Comparison of ENCODE assay signal across 2 cellular contexts in the genomic region with DNA sequence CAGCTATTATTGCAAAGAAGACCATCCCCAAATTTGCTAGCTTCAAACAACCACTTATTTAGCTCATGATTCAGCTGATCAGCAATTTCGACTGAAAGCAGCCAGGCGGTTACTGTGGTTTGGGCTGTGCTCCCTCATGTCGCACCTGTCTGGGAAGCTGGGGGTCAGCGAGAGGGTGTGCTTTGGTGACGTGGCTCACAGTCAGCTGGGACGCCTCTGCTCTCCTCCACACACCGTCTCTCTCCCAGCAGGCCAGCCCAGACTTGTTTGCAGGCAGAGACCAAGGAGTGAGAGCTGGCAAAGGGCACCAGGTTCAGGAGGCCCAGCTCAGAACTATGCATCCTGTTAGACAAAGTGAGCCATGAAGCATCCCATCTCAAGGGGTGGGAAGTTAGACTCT.
TF ChIP-seq lines count a peak whose summit lies in the region.

No MANE protein-coding gene starts in this region.

TF ChIP-seq in IMR-90, 13 proteins besides CTCF, POLR2A, EP300 and RAD21:
- TF ChIP-seq, protein P1, sequence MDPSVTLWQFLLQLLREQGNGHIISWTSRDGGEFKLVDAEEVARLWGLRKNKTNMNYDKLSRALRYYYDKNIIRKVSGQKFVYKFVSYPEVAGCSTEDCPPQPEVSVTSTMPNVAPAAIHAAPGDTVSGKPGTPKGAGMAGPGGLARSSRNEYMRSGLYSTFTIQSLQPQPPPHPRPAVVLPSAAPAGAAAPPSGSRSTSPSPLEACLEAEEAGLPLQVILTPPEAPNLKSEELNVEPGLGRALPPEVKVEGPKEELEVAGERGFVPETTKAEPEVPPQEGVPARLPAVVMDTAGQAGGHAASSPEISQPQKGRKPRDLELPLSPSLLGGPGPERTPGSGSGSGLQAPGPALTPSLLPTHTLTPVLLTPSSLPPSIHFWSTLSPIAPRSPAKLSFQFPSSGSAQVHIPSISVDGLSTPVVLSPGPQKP (IDR thresholded peaks at IDR 0.05; ENCODE audit: borderline replicate concordance, low read depth, low read length) = no peak
- TF ChIP-seq MAZ (IDR thresholded peaks at IDR 0.05; ENCODE audit: borderline replicate concordance, low read depth, low read length) (no peak), CHD1 (IDR thresholded peaks at IDR 0.05; ENCODE audit: low read depth, low read length) (no peak), RFX5 (IDR thresholded peaks at IDR 0.05; ENCODE audit: low read depth, low read length) (no peak), MXI1 (IDR thresholded peaks at IDR 0.05; ENCODE audit: borderline replicate concordance, low read depth, low read length) (no peak), RCOR1 (IDR thresholded peaks at IDR 0.05; ENCODE audit: insufficient replicate concordance, low read length) (no peak), FOS (IDR thresholded peaks at IDR 0.05; ENCODE audit: low read depth, low read length) (no peak), SMC3 (IDR thresholded peaks at IDR 0.05; ENCODE audit: low read depth, low read length) (no peak), BHLHE40 (IDR thresholded peaks at IDR 0.05; ENCODE audit: low read depth, low read length) (no peak)
- TF ChIP-seq, protein P2, sequence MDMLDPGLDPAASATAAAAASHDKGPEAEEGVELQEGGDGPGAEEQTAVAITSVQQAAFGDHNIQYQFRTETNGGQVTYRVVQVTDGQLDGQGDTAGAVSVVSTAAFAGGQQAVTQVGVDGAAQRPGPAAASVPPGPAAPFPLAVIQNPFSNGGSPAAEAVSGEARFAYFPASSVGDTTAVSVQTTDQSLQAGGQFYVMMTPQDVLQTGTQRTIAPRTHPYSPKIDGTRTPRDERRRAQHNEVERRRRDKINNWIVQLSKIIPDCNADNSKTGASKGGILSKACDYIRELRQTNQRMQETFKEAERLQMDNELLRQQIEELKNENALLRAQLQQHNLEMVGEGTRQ (IDR thresholded peaks at IDR 0.05; ENCODE audit: low read depth, low read length) = no peak

TF ChIP-seq in GM12878, 131 proteins besides CTCF, POLR2A, EP300 and RAD21 (continues in another document):
- TF ChIP-seq MTA2 (IDR thresholded peaks at IDR 0.05; ENCODE audit: low read depth) (peak; percentile 45; the same call in 1 of the 2 replicates), BMI1 (IDR thresholded peaks at IDR 0.05; ENCODE audit: borderline replicate concordance) (no peak), ZNF24 (IDR thresholded peaks at IDR 0.05) (no peak), YY1 (IDR thresholded peaks at IDR 0.05; ENCODE audit: low read depth, low read length) (no peak), TCF3 (IDR thresholded peaks at IDR 0.05; ENCODE audit: borderline replicate concordance, insufficient read depth, low read depth, low read length) (0 out of 2 replicates have a peak, but pooled peaks have one; percentile 37), EGR1 (IDR thresholded peaks at IDR 0.05; ENCODE audit: borderline replicate concordance in 1 of 2, low read depth in 2 of 2, low read length in 2 of 2) (0 out of 3 replicates have a peak, but pooled peaks of 1 of the 2 experiments have one; percentile 9), TCF12 (IDR thresholded peaks at IDR 0.05; ENCODE audit: low read depth, low read length) (peak; percentile 81; the same call in 1 of the 2 replicates), MYC (IDR thresholded peaks at IDR 0.05; ENCODE audit: insufficient read depth, insufficient read length, insufficient replicate concordance, low read length, severe bottlenecking) (no peak), ATF7 (IDR thresholded peaks at IDR 0.05; ENCODE audit: low read depth) (0 out of 2 replicates have a peak, but pooled peaks have one; percentile 27), PAX5 (IDR thresholded peaks at IDR 0.05; ENCODE audit: borderline replicate concordance, low read depth, low read length) (peak; percentile 48; the same call in 1 of the 2 replicates), CBFB (IDR thresholded peaks at IDR 0.05; ENCODE audit: low read depth) (no peak), NR2F1 (conservative IDR thresholded peaks at IDR 0.05) (peak; percentile 65), ZNF207 (IDR thresholded peaks at IDR 0.05; ENCODE audit: borderline replicate concordance) (no peak), SIN3A (IDR thresholded peaks at IDR 0.05; ENCODE audit: low read depth, low read length) (no peak), DPF2 (IDR thresholded peaks at IDR 0.05) (0 out of 2 replicates have a peak, but pooled peaks have one; percentile 38), BHLHE40 (IDR thresholded peaks at IDR 0.05; ENCODE audit: borderline replicate concordance in 1 of 2, low read depth in 2 of 2, low read length in 1 of 2) (peak in 1 of 2 experiments; percentile 44; a peak in 2 of 4 replicates), RELA (IDR thresholded peaks at IDR 0.05; ENCODE audit: borderline replicate concordance, partially characterized antibody) (no peak), IKZF2 (IDR thresholded peaks at IDR 0.05) (peak; percentile 22 to 64; a peak in 2 of 4 replicates), TBL1XR1 (IDR thresholded peaks at IDR 0.05; ENCODE audit: low read depth, low read length) (peak; percentile 34; the same call in 1 of the 2 replicates), CREM (IDR thresholded peaks at IDR 0.05; ENCODE audit: low read depth) (0 out of 2 replicates have a peak, but pooled peaks have one; percentile 50), ZSCAN29 (IDR thresholded peaks at IDR 0.05) (no peak), HCFC1 (IDR thresholded peaks at IDR 0.05; ENCODE audit: low read length) (no peak), KDM1A (IDR thresholded peaks at IDR 0.05; ENCODE audit: borderline replicate concordance) (no peak), RCOR1 (conservative IDR thresholded peaks at IDR 0.05; ENCODE audit: low read depth, low read length) (no peak), RFX5 (IDR thresholded peaks at IDR 0.05; ENCODE audit: low read depth, low read length) (no peak), MTA3 (IDR thresholded peaks at IDR 0.05; ENCODE audit: borderline replicate concordance, low read length) (no peak)
- TF ChIP-seq, protein P3, sequence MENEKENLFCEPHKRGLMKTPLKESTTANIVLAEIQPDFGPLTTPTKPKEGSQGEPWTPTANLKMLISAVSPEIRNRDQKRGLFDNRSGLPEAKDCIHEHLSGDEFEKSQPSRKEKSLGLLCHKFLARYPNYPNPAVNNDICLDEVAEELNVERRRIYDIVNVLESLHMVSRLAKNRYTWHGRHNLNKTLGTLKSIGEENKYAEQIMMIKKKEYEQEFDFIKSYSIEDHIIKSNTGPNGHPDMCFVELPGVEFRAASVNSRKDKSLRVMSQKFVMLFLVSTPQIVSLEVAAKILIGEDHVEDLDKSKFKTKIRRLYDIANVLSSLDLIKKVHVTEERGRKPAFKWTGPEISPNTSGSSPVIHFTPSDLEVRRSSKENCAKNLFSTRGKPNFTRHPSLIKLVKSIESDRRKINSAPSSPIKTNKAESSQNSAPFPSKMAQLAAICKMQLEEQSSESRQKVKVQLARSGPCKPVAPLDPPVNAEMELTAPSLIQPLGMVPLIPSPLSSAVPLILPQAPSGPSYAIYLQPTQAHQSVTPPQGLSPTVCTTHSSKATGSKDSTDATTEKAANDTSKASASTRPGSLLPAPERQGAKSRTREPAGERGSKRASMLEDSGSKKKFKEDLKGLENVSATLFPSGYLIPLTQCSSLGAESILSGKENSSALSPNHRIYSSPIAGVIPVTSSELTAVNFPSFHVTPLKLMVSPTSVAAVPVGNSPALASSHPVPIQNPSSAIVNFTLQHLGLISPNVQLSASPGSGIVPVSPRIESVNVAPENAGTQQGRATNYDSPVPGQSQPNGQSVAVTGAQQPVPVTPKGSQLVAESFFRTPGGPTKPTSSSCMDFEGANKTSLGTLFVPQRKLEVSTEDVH (IDR thresholded peaks at IDR 0.05; ENCODE audit: low read depth, partially characterized antibody) = no peak
- TF ChIP-seq, protein P4, sequence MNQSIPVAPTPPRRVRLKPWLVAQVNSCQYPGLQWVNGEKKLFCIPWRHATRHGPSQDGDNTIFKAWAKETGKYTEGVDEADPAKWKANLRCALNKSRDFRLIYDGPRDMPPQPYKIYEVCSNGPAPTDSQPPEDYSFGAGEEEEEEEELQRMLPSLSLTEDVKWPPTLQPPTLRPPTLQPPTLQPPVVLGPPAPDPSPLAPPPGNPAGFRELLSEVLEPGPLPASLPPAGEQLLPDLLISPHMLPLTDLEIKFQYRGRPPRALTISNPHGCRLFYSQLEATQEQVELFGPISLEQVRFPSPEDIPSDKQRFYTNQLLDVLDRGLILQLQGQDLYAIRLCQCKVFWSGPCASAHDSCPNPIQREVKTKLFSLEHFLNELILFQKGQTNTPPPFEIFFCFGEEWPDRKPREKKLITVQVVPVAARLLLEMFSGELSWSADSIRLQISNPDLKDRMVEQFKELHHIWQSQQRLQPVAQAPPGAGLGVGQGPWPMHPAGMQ (IDR thresholded peaks at IDR 0.05; ENCODE audit: borderline replicate concordance) = no peak
- TF ChIP-seq, protein P5, sequence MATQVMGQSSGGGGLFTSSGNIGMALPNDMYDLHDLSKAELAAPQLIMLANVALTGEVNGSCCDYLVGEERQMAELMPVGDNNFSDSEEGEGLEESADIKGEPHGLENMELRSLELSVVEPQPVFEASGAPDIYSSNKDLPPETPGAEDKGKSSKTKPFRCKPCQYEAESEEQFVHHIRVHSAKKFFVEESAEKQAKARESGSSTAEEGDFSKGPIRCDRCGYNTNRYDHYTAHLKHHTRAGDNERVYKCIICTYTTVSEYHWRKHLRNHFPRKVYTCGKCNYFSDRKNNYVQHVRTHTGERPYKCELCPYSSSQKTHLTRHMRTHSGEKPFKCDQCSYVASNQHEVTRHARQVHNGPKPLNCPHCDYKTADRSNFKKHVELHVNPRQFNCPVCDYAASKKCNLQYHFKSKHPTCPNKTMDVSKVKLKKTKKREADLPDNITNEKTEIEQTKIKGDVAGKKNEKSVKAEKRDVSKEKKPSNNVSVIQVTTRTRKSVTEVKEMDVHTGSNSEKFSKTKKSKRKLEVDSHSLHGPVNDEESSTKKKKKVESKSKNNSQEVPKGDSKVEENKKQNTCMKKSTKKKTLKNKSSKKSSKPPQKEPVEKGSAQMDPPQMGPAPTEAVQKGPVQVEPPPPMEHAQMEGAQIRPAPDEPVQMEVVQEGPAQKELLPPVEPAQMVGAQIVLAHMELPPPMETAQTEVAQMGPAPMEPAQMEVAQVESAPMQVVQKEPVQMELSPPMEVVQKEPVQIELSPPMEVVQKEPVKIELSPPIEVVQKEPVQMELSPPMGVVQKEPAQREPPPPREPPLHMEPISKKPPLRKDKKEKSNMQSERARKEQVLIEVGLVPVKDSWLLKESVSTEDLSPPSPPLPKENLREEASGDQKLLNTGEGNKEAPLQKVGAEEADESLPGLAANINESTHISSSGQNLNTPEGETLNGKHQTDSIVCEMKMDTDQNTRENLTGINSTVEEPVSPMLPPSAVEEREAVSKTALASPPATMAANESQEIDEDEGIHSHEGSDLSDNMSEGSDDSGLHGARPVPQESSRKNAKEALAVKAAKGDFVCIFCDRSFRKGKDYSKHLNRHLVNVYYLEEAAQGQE (IDR thresholded peaks at IDR 0.05; ENCODE audit: low read depth, low read length) = no peak
- TF ChIP-seq, protein P6, sequence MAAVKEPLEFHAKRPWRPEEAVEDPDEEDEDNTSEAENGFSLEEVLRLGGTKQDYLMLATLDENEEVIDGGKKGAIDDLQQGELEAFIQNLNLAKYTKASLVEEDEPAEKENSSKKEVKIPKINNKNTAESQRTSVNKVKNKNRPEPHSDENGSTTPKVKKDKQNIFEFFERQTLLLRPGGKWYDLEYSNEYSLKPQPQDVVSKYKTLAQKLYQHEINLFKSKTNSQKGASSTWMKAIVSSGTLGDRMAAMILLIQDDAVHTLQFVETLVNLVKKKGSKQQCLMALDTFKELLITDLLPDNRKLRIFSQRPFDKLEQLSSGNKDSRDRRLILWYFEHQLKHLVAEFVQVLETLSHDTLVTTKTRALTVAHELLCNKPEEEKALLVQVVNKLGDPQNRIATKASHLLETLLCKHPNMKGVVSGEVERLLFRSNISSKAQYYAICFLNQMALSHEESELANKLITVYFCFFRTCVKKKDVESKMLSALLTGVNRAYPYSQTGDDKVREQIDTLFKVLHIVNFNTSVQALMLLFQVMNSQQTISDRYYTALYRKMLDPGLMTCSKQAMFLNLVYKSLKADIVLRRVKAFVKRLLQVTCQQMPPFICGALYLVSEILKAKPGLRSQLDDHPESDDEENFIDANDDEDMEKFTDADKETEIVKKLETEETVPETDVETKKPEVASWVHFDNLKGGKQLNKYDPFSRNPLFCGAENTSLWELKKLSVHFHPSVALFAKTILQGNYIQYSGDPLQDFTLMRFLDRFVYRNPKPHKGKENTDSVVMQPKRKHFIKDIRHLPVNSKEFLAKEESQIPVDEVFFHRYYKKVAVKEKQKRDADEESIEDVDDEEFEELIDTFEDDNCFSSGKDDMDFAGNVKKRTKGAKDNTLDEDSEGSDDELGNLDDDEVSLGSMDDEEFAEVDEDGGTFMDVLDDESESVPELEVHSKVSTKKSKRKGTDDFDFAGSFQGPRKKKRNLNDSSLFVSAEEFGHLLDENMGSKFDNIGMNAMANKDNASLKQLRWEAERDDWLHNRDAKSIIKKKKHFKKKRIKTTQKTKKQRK (IDR thresholded peaks at IDR 0.05; ENCODE audit: low read depth, low read length) = no peak
- TF ChIP-seq, protein P7, sequence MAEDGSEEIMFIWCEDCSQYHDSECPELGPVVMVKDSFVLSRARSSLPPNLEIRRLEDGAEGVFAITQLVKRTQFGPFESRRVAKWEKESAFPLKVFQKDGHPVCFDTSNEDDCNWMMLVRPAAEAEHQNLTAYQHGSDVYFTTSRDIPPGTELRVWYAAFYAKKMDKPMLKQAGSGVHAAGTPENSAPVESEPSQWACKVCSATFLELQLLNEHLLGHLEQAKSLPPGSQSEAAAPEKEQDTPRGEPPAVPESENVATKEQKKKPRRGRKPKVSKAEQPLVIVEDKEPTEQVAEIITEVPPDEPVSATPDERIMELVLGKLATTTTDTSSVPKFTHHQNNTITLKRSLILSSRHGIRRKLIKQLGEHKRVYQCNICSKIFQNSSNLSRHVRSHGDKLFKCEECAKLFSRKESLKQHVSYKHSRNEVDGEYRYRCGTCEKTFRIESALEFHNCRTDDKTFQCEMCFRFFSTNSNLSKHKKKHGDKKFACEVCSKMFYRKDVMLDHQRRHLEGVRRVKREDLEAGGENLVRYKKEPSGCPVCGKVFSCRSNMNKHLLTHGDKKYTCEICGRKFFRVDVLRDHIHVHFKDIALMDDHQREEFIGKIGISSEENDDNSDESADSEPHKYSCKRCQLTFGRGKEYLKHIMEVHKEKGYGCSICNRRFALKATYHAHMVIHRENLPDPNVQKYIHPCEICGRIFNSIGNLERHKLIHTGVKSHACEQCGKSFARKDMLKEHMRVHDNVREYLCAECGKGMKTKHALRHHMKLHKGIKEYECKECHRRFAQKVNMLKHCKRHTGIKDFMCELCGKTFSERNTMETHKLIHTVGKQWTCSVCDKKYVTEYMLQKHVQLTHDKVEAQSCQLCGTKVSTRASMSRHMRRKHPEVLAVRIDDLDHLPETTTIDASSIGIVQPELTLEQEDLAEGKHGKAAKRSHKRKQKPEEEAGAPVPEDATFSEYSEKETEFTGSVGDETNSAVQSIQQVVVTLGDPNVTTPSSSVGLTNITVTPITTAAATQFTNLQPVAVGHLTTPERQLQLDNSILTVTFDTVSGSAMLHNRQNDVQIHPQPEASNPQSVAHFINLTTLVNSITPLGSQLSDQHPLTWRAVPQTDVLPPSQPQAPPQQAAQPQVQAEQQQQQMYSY (CRISPR knock-in tag; IDR thresholded peaks at IDR 0.05) = no peak
- TF ChIP-seq, protein P8, sequence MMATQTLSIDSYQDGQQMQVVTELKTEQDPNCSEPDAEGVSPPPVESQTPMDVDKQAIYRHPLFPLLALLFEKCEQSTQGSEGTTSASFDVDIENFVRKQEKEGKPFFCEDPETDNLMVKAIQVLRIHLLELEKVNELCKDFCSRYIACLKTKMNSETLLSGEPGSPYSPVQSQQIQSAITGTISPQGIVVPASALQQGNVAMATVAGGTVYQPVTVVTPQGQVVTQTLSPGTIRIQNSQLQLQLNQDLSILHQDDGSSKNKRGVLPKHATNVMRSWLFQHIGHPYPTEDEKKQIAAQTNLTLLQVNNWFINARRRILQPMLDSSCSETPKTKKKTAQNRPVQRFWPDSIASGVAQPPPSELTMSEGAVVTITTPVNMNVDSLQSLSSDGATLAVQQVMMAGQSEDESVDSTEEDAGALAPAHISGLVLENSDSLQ (IDR thresholded peaks at IDR 0.05) = no peak
